In the genomic region with DNA sequence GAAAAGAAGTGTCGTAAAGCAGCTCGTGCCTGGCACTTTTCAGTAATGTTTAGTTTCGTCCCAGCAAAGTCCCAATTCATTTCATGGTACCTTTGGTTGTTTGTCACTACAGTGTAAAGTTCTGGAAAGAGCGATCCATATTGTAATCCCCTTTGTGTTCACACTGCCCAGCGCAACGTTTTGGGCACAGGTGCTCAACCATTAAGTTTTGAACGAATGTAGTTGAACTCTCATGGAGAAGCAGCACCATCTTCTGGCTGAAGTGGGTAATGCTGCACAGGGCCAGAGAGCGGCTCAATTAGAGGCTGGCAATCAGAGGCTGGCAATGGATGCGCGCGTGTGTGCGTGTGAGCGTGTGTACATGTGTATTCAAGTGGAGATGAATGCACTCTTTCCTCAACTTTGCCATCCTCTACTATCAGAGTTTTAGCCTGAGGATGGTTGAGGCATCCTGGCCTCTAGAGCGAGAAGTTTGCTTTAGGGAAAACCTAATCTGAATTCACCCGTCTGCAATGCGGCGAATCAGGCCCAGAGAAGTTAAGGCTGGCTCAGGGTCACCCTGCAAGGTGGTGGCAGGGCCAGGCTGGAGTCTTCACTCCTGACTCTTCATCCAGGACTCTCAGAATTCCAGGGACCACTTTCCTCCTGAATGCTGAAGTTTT, we compare ENCODE assay signal across 1 cellular context.
TF ChIP-seq lines count a peak whose summit lies in the region.

No MANE protein-coding gene starts in this region.

TF ChIP-seq in K562, 482 proteins besides CTCF, POLR2A, EP300 and RAD21 (continued from another document):
- no peak for TF ChIP-seq SRF (CRISPR knock-in tag; IDR thresholded peaks at IDR 0.05)
- no peak for TF ChIP-seq FUS (optimal IDR thresholded peaks at IDR 0.05; ENCODE audit: low read depth, low read length)
- TF ChIP-seq ZNF41 (CRISPR knock-in tag; conservative IDR thresholded peaks at IDR 0.05): no peak
- TF ChIP-seq NRF1 (conservative IDR thresholded peaks at IDR 0.05 in 1 of 2, IDR thresholded peaks at IDR 0.05 in 1 of 2): peak; percentile 19 to 48; a peak in 2 of 4 replicates
- TF ChIP-seq TCF7 (IDR thresholded peaks at IDR 0.05; ENCODE audit: borderline replicate concordance): no peak
- TF ChIP-seq HMG20B (CRISPR knock-in tag; IDR thresholded peaks at IDR 0.05): no peak
- no peak for TF ChIP-seq MCM5 (IDR thresholded peaks at IDR 0.05; ENCODE audit: low read depth)
- TF ChIP-seq SNIP1 (IDR thresholded peaks at IDR 0.05; ENCODE audit: low read depth): no peak
- no peak for TF ChIP-seq FOXA3 (CRISPR knock-in tag; conservative IDR thresholded peaks at IDR 0.05 in 1 of 2, IDR thresholded peaks at IDR 0.05 in 1 of 2)
- TF ChIP-seq, protein P1, sequence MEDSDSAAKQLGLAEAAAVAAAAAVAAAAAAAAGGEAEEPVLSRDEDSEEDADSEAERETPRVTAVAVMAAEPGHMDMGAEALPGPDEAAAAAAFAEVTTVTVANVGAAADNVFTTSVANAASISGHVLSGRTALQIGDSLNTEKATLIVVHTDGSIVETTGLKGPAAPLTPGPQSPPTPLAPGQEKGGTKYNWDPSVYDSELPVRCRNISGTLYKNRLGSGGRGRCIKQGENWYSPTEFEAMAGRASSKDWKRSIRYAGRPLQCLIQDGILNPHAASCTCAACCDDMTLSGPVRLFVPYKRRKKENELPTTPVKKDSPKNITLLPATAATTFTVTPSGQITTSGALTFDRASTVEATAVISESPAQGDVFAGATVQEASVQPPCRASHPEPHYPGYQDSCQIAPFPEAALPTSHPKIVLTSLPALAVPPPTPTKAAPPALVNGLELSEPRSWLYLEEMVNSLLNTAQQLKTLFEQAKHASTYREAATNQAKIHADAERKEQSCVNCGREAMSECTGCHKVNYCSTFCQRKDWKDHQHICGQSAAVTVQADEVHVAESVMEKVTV (CRISPR knock-in tag; IDR thresholded peaks at IDR 0.05): peak; percentile 86
- no peak for TF ChIP-seq POLR2G (IDR thresholded peaks at IDR 0.05; ENCODE audit: low read depth, low read length)
- TF ChIP-seq, protein P2, sequence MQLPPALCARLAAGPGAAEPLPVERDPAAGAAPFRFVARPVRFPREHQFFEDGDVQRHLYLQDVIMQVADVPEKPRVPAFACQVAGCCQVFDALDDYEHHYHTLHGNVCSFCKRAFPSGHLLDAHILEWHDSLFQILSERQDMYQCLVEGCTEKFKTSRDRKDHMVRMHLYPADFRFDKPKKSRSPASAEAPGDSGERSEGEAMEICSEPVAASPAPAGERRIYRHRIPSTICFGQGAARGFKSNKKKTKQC (CRISPR knock-in tag; IDR thresholded peaks at IDR 0.05): no peak
- TF ChIP-seq E2F3 (CRISPR knock-in tag; IDR thresholded peaks at IDR 0.05): no peak
- TF ChIP-seq, protein P3, sequence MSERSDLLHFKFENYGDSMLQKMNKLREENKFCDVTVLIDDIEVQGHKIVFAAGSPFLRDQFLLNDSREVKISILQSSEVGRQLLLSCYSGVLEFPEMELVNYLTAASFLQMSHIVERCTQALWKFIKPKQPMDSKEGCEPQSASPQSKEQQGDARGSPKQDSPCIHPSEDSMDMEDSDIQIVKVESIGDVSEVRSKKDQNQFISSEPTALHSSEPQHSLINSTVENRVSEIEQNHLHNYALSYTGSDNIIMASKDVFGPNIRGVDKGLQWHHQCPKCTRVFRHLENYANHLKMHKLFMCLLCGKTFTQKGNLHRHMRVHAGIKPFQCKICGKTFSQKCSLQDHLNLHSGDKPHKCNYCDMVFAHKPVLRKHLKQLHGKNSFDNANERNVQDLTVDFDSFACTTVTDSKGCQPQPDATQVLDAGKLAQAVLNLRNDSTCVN (CRISPR knock-in tag; IDR thresholded peaks at IDR 0.05): no peak
- TF ChIP-seq ZC3H11A (IDR thresholded peaks at IDR 0.05; ENCODE audit: low read depth, low read length): no peak
- no peak for TF ChIP-seq EP400 (IDR thresholded peaks at IDR 0.05)
- peak; percentile 69; the same call in 1 of the 2 replicates for TF ChIP-seq CC2D1A (IDR thresholded peaks at IDR 0.05)
- peak; percentile 86; the same call in 1 of the 2 replicates for TF ChIP-seq STAG1 (CRISPR knock-in tag; IDR thresholded peaks at IDR 0.05; ENCODE audit: borderline replicate concordance)
- TF ChIP-seq, protein P4, sequence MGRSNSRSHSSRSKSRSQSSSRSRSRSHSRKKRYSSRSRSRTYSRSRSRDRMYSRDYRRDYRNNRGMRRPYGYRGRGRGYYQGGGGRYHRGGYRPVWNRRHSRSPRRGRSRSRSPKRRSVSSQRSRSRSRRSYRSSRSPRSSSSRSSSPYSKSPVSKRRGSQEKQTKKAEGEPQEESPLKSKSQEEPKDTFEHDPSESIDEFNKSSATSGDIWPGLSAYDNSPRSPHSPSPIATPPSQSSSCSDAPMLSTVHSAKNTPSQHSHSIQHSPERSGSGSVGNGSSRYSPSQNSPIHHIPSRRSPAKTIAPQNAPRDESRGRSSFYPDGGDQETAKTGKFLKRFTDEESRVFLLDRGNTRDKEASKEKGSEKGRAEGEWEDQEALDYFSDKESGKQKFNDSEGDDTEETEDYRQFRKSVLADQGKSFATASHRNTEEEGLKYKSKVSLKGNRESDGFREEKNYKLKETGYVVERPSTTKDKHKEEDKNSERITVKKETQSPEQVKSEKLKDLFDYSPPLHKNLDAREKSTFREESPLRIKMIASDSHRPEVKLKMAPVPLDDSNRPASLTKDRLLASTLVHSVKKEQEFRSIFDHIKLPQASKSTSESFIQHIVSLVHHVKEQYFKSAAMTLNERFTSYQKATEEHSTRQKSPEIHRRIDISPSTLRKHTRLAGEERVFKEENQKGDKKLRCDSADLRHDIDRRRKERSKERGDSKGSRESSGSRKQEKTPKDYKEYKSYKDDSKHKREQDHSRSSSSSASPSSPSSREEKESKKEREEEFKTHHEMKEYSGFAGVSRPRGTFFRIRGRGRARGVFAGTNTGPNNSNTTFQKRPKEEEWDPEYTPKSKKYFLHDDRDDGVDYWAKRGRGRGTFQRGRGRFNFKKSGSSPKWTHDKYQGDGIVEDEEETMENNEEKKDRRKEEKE (IDR thresholded peaks at IDR 0.05; ENCODE audit: borderline replicate concordance in 1 of 2, control insufficient read depth in 1 of 2, low read depth in 2 of 2, low read length in 1 of 2): no peak
- TF ChIP-seq NFXL1 (CRISPR knock-in tag; IDR thresholded peaks at IDR 0.05): no peak
- TF ChIP-seq, protein P5, sequence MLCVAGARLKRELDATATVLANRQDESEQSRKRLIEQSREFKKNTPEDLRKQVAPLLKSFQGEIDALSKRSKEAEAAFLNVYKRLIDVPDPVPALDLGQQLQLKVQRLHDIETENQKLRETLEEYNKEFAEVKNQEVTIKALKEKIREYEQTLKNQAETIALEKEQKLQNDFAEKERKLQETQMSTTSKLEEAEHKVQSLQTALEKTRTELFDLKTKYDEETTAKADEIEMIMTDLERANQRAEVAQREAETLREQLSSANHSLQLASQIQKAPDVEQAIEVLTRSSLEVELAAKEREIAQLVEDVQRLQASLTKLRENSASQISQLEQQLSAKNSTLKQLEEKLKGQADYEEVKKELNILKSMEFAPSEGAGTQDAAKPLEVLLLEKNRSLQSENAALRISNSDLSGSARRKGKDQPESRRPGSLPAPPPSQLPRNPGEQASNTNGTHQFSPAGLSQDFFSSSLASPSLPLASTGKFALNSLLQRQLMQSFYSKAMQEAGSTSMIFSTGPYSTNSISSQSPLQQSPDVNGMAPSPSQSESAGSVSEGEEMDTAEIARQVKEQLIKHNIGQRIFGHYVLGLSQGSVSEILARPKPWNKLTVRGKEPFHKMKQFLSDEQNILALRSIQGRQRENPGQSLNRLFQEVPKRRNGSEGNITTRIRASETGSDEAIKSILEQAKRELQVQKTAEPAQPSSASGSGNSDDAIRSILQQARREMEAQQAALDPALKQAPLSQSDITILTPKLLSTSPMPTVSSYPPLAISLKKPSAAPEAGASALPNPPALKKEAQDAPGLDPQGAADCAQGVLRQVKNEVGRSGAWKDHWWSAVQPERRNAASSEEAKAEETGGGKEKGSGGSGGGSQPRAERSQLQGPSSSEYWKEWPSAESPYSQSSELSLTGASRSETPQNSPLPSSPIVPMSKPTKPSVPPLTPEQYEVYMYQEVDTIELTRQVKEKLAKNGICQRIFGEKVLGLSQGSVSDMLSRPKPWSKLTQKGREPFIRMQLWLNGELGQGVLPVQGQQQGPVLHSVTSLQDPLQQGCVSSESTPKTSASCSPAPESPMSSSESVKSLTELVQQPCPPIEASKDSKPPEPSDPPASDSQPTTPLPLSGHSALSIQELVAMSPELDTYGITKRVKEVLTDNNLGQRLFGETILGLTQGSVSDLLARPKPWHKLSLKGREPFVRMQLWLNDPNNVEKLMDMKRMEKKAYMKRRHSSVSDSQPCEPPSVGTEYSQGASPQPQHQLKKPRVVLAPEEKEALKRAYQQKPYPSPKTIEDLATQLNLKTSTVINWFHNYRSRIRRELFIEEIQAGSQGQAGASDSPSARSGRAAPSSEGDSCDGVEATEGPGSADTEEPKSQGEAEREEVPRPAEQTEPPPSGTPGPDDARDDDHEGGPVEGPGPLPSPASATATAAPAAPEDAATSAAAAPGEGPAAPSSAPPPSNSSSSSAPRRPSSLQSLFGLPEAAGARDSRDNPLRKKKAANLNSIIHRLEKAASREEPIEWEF (CRISPR knock-in tag; IDR thresholded peaks at IDR 0.05): no peak
